ENCODE assay signal across 8 cellular contexts in genomic region chr6:33620584-33621395, GRCh38. TPM values are rescaled to one million over a fixed set of nuclear protein-coding genes. Genes with fewer than 3 reads are reported as not detected.
DNase-seq lines count a peak whose midpoint lies in the region; ATAC-seq and TF ChIP-seq lines count a peak whose summit lies in the region.

ITPR3 (plus strand) TSS chr6:33621322; CDS start chr6:33621603, 281 bp downstream.

- TF ChIP-seq CTCF in GM12875 (IDR thresholded peaks at IDR 0.05; ENCODE audit: borderline replicate concordance, insufficient read depth, low read depth, low read length) (no peak), mucosa of descending colon (IDR thresholded peaks at IDR 0.05) (no peak)

- H3K4me3 ChIP-seq in GM12875 (ENCODE audit: low read depth, low read length): peak within 1 kb of the TSS; percentile 64
- H3K4me3 ChIP-seq in effector memory CD4-positive, alpha-beta T cell (ENCODE audit: insufficient read depth, low read depth, low read length, poor library complexity, severe bottlenecking): peak within 1 kb of the TSS; percentile 95
- H3K4me3 ChIP-seq in mucosa of descending colon: peak within 1 kb of the TSS; percentile 60

- peak within 1 kb of the TSS; percentile 94 for H3K4me3 Mint-ChIP-seq in activated CD4-positive, alpha-beta memory T cell treated with anti-CD3 and anti-CD28 coated beads for 36 hours

- H3K4me1 Mint-ChIP-seq in activated CD4-positive, alpha-beta memory T cell treated with anti-CD3 and anti-CD28 coated beads for 36 hours (ENCODE audit: low read depth): peaks cover 40% of the 10 kb centered on the region

- H3K9me3 Mint-ChIP-seq in activated CD4-positive, alpha-beta memory T cell treated with anti-CD3 and anti-CD28 coated beads for 36 hours: no peaks in the 10 kb centered on the region

- CTCF ChIA-PET in activated CD4-positive, alpha-beta memory T cell treated with anti-CD3 and anti-CD28 coated beads for 36 hours (lab: Charles Lee): interaction anchor here (0.7 to 5.3 kb wide), 8 partner anchors 13 to 166 kb away, joined by 3 to 31 read pairs (median 6); partner anchors contain the start of genes BAK1 and ZBTB9

- H3K27me3 ChIP-seq in effector memory CD4-positive, alpha-beta T cell (replicated peaks; ENCODE audit: control insufficient read depth, insufficient read depth, low read length, poor library complexity, severe bottlenecking): no peaks in the 10 kb centered on the region

- peaks cover 28% of the 10 kb centered on the region for H3K4me1 ChIP-seq in effector memory CD4-positive, alpha-beta T cell (ENCODE audit: control insufficient read depth, insufficient read depth, low read length, poor library complexity, severe bottlenecking)
- H3K4me1 ChIP-seq in mucosa of descending colon (ENCODE audit: low read depth): peaks cover 43% of the 10 kb centered on the region

- intact Hi-C loops in activated CD4-positive, alpha-beta memory T cell treated with anti-CD3 and anti-CD28 coated beads for 36 hours (cut with micrococcal nuclease): loop anchor here (2.0 kb wide), 2 partner anchors 36 to 74 kb away; no protein-coding TSS in a partner anchor
- intact Hi-C loops in mucosa of descending colon (cut with DNase I, micrococcal nuclease): no loop called here

- H3K27ac Mint-ChIP-seq in activated CD4-positive, alpha-beta memory T cell treated with anti-CD3 and anti-CD28 coated beads for 36 hours: peak within 1 kb of the TSS; percentile 83

- H3K36me3 ChIP-seq in effector memory CD4-positive, alpha-beta T cell (ENCODE audit: control insufficient read depth, insufficient read depth, low read length): no peaks in the 10 kb centered on the region
- no peaks in the 10 kb centered on the region for H3K36me3 ChIP-seq in mucosa of descending colon (ENCODE audit: low read depth)

- POLR2A ChIA-PET in activated CD4-positive, alpha-beta memory T cell treated with anti-CD3 and anti-CD28 coated beads for 36 hours (lab: Charles Lee): interaction anchor here (0.6 to 2.8 kb wide), 12 partner anchors 8 to 405 kb away, joined by 3 to 20 read pairs (median 6); partner anchors contain the start of genes BAK1 and UQCC2

- ATAC-seq in HG02642 (IDR thresholded peaks at IDR 0.05; ENCODE audit: poor library complexity, unreplicated experiment) (peak; percentile 71), mucosa of descending colon (peak; percentile 74)

- no peaks in the 10 kb centered on the region for H3K27me3 Mint-ChIP-seq in activated CD4-positive, alpha-beta memory T cell treated with anti-CD3 and anti-CD28 coated beads for 36 hours

- peaks cover 20% of the 10 kb centered on the region for H3K36me3 Mint-ChIP-seq in activated CD4-positive, alpha-beta memory T cell treated with anti-CD3 and anti-CD28 coated beads for 36 hours

- no peaks in the 10 kb centered on the region for H3K9me3 ChIP-seq in effector memory CD4-positive, alpha-beta T cell (ENCODE audit: control insufficient read depth, low read length)
- no peaks in the 10 kb centered on the region for H3K9me3 ChIP-seq in mucosa of descending colon

- H3K27ac ChIP-seq in effector memory CD4-positive, alpha-beta T cell (ENCODE audit: insufficient read depth, low read length, poor library complexity, severe bottlenecking): peak within 1 kb of the TSS; percentile 90

- peak; percentile 75 for DNase-seq in NCI-H2196 (lab: John Stamatoyannopoulos, UW; ENCODE audit: unreplicated experiment)
- DNase-seq in activated CD4-positive, alpha-beta memory T cell treated with anti-CD3 and anti-CD28 coated beads for 36 hours: peak; percentile 85
- peak; percentile 65 to 74 (median 71) for DNase-seq in effector memory CD4-positive, alpha-beta T cell
- peak; percentile 79 to 88 (median 85) for DNase-seq in mucosa of descending colon
- DNase-seq in stimulated activated CD8-positive, alpha-beta memory T cell treated with anti-CD3 and anti-CD28 coated beads, Interleukin-7, amount 100 ng/mL, for 1 hour (ENCODE audit: low read depth in 2 of 2): peak; percentile 45 to 46
- DNase-seq in KG1 (lab: John Stamatoyannopoulos, UW): no peak

RNA-seq across cellular contexts. Expression of gene ITPR3, which starts in this region (rescaled TPM):
- total RNA-seq in activated CD4-positive, alpha-beta memory T cell treated with anti-CD3 and anti-CD28 coated beads for 36 hours: 10 to 100 TPM; 41.6 to 45.6 TPM
- 100 to 1,000 TPM in 2 of 3 donors, 10 to 100 TPM in 1; 60.2 to 111 (median 103) TPM for total RNA-seq in mucosa of descending colon
